1 cellular context compared by ENCODE assay signal in genomic region chr13:114179087-114179658, GRCh38.
A peak's percentile ranks its signal among the peaks of the same experiment; 100 is the strongest.
TF ChIP-seq lines count a peak whose summit lies in the region.

CFAP97D2 (plus strand) TSS chr13:114179257; CDS start chr13:114179331, 74 bp downstream.

TF ChIP-seq in H1, 55 proteins besides CTCF, POLR2A, EP300 and RAD21:
- no peak for TF ChIP-seq JUND (IDR thresholded peaks at IDR 0.05; ENCODE audit: low read length)
- TF ChIP-seq, protein P1, sequence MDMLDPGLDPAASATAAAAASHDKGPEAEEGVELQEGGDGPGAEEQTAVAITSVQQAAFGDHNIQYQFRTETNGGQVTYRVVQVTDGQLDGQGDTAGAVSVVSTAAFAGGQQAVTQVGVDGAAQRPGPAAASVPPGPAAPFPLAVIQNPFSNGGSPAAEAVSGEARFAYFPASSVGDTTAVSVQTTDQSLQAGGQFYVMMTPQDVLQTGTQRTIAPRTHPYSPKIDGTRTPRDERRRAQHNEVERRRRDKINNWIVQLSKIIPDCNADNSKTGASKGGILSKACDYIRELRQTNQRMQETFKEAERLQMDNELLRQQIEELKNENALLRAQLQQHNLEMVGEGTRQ (IDR thresholded peaks at IDR 0.05; ENCODE audit: low read length) = peak; percentile 69
TF ChIP-seq in H1: peak in this region for 1.
